Comparison of ENCODE assay signal across 1 cellular context in the genomic region with DNA sequence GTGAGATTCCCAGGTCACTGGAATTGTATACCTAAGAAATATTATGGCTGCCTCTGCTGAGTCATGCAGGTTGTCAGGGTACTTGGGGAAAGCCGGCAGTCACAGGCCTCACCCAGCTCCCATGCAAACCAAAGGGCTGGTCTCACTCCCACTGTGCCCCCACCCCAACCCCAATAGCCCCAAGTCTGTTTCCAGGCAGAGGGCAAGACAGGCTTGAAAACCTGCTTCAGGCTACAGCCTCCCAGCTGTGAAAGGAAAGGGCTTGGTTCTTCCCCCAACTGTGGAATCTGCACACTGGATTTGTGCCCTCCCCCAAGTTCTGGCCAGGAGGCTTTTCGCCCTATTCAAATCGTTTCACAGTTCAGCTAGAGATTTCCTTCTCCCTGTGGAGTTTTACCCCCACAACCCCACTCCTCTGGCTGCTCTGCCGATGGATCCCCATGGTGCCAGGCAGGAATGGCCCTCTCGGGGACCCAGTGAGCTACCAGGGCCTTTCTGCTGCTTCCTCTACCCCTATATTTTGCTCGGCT.
TF ChIP-seq lines count a peak whose summit lies in the region.

No MANE protein-coding gene starts in this region.

TF ChIP-seq in GM23338, 12 proteins besides CTCF, POLR2A, EP300 and RAD21 (continued from another document):
- TF ChIP-seq, protein P1, sequence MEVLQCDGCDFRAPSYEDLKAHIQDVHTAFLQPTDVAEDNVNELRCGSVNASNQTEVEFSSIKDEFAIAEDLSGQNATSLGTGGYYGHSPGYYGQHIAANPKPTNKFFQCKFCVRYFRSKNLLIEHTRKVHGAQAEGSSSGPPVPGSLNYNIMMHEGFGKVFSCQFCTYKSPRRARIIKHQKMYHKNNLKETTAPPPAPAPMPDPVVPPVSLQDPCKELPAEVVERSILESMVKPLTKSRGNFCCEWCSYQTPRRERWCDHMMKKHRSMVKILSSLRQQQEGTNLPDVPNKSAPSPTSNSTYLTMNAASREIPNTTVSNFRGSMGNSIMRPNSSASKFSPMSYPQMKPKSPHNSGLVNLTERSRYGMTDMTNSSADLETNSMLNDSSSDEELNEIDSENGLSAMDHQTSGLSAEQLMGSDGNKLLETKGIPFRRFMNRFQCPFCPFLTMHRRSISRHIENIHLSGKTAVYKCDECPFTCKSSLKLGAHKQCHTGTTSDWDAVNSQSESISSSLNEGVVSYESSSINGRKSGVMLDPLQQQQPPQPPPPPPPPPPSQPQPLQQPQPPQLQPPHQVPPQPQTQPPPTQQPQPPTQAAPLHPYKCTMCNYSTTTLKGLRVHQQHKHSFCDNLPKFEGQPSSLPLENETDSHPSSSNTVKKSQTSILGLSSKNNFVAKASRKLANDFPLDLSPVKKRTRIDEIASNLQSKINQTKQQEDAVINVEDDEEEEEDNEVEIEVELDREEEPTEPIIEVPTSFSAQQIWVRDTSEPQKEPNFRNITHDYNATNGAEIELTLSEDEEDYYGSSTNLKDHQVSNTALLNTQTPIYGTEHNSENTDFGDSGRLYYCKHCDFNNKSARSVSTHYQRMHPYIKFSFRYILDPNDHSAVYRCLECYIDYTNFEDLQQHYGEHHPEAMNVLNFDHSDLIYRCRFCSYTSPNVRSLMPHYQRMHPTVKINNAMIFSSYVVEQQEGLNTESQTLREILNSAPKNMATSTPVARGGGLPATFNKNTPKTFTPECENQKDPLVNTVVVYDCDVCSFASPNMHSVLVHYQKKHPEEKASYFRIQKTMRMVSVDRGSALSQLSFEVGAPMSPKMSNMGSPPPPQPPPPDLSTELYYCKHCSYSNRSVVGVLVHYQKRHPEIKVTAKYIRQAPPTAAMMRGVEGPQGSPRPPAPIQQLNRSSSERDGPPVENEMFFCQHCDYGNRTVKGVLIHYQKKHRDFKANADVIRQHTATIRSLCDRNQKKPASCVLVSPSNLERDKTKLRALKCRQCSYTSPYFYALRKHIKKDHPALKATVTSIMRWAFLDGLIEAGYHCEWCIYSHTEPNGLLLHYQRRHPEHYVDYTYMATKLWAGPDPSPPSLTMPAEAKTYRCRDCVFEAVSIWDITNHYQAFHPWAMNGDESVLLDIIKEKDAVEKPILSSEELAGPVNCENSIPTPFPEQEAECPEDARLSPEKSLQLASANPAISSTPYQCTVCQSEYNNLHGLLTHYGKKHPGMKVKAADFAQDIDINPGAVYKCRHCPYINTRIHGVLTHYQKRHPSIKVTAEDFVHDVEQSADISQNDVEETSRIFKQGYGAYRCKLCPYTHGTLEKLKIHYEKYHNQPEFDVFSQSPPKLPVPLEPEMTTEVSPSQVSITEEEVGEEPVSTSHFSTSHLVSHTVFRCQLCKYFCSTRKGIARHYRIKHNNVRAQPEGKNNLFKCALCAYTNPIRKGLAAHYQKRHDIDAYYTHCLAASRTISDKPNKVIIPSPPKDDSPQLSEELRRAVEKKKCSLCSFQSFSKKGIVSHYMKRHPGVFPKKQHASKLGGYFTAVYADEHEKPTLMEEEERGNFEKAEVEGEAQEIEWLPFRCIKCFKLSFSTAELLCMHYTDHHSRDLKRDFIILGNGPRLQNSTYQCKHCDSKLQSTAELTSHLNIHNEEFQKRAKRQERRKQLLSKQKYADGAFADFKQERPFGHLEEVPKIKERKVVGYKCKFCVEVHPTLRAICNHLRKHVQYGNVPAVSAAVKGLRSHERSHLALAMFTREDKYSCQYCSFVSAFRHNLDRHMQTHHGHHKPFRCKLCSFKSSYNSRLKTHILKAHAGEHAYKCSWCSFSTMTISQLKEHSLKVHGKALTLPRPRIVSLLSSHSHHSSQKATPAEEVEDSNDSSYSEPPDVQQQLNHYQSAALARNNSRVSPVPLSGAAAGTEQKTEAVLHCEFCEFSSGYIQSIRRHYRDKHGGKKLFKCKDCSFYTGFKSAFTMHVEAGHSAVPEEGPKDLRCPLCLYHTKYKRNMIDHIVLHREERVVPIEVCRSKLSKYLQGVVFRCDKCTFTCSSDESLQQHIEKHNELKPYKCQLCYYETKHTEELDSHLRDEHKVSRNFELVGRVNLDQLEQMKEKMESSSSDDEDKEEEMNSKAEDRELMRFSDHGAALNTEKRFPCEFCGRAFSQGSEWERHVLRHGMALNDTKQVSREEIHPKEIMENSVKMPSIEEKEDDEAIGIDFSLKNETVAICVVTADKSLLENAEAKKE (CRISPR knock-in tag; IDR thresholded peaks at IDR 0.05) = no peak
- TF ChIP-seq, protein P2, sequence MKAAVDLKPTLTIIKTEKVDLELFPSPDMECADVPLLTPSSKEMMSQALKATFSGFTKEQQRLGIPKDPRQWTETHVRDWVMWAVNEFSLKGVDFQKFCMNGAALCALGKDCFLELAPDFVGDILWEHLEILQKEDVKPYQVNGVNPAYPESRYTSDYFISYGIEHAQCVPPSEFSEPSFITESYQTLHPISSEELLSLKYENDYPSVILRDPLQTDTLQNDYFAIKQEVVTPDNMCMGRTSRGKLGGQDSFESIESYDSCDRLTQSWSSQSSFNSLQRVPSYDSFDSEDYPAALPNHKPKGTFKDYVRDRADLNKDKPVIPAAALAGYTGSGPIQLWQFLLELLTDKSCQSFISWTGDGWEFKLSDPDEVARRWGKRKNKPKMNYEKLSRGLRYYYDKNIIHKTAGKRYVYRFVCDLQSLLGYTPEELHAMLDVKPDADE (IDR thresholded peaks at IDR 0.05) = no peak
- TF ChIP-seq CREB1 (CRISPR knock-in tag; IDR thresholded peaks at IDR 0.05; ENCODE audit: low read depth) (no peak), JUNB (IDR thresholded peaks at IDR 0.05; ENCODE audit: unreplicated experiment) (no peak), POLR2AphosphoS5 (IDR thresholded peaks at IDR 0.05; ENCODE audit: low read depth) (no peak)
- TF ChIP-seq, protein P3, sequence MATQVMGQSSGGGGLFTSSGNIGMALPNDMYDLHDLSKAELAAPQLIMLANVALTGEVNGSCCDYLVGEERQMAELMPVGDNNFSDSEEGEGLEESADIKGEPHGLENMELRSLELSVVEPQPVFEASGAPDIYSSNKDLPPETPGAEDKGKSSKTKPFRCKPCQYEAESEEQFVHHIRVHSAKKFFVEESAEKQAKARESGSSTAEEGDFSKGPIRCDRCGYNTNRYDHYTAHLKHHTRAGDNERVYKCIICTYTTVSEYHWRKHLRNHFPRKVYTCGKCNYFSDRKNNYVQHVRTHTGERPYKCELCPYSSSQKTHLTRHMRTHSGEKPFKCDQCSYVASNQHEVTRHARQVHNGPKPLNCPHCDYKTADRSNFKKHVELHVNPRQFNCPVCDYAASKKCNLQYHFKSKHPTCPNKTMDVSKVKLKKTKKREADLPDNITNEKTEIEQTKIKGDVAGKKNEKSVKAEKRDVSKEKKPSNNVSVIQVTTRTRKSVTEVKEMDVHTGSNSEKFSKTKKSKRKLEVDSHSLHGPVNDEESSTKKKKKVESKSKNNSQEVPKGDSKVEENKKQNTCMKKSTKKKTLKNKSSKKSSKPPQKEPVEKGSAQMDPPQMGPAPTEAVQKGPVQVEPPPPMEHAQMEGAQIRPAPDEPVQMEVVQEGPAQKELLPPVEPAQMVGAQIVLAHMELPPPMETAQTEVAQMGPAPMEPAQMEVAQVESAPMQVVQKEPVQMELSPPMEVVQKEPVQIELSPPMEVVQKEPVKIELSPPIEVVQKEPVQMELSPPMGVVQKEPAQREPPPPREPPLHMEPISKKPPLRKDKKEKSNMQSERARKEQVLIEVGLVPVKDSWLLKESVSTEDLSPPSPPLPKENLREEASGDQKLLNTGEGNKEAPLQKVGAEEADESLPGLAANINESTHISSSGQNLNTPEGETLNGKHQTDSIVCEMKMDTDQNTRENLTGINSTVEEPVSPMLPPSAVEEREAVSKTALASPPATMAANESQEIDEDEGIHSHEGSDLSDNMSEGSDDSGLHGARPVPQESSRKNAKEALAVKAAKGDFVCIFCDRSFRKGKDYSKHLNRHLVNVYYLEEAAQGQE (IDR thresholded peaks at IDR 0.05; ENCODE audit: unreplicated experiment) = no peak
